In the genomic region with DNA sequence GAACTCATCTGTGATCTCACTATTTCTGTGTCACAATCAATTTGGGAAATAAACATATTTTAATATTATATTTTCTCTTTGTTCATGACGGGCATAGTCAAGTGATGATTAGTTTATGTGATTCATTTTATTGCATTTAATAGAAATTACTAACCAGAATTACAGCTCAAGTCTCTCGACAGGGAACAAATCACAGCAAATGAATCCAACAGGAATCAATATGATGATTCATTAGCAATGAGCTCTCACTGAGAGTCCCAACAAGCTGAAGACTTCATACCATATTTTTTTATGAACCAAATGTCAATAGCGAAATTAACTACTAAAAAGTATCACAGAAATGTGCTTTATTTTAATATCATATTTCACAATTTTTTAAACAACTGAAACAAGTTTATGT, we compare ENCODE assay signal across 36 cellular contexts.
"Had no signal": no experiment of that assay in that cellular context is flagged by ENCODE, and none has a peak within 500 bp of the region (broad histone marks: within the 10 kb centered on the region; RNA-seq: fewer than 3 reads in every experiment).

No MANE protein-coding gene starts in this region.

- H3K4me3 ChIP-seq: adrenal gland, body of pancreas, breast epithelium, cardiac muscle cell had no signal

- H3K9me3 ChIP-seq: body of pancreas, breast epithelium had no signal

- H3K27ac ChIP-seq: adrenal gland, body of pancreas, brain microvascular endothelial cell, breast epithelium, cardiac muscle cell, VCaP had no signal

- DNase-seq: activated B cell treated with CpG ODN at 0.5 μM for 24 hours; activated CD4-positive, alpha-beta memory T cell treated with anti-CD3 and anti-CD28 coated beads for 36 hours; activated CD4-positive, alpha-beta T cell treated with anti-CD3 and anti-CD28 coated beads for 4 hours; activated CD4-positive, alpha-beta T cell treated with anti-CD3 and anti-CD28 coated beads, Interleukin-2, amount 10 ng/mL, durations not matched to agents 24 days and 14 days; activated CD4-positive, alpha-beta T cell treated with anti-CD3 and anti-CD28 coated beads, Interleukin-2, amount 50 U/mL, for 1 hour; activated CD4-positive, alpha-beta T cell treated with anti-CD3 and anti-CD28 coated beads, Interleukin-2, amount 50 U/mL, for 4 hours; activated CD4-positive, CD25-positive, alpha-beta regulatory T cell treated with anti-CD3 and anti-CD28 coated beads, Interleukin-2, amount 50 U/mL, for 72 hours; activated CD8-positive, alpha-beta memory T cell treated with anti-CD3 and anti-CD28 coated beads, Interleukin-2, amount 50 U/mL, for 4 hours; activated CD8-positive, alpha-beta T cell treated with anti-CD3 and anti-CD28 coated beads for 36 hours; activated effector memory CD4-positive, alpha-beta T cell treated with anti-CD3 and anti-CD28 coated beads, Interleukin-2, amount 50 U/mL, for 16 hours; activated gamma-delta T cell treated with Interleukin-2 at 50 U/mL for 16 hours; activated naive CD4-positive, alpha-beta T cell; activated naive CD4-positive, alpha-beta T cell treated with anti-CD3 and anti-CD28 coated beads for 36 hours; activated naive CD4-positive, alpha-beta T cell treated with anti-CD3 and anti-CD28 coated beads, Interleukin-2, amount 50 U/mL, for 16 hours; activated naive CD8-positive, alpha-beta T cell treated with anti-CD3 and anti-CD28 coated beads for 36 hours; activated T-cell treated with anti-CD3 and anti-CD28 coated beads for 4 hours; activated T-cell treated with anti-CD3 and anti-CD28 coated beads, Interleukin-2, amount 50 U/mL, for 1 hour; activated T-cell treated with anti-CD3 and anti-CD28 coated beads, Interleukin-2, amount 50 U/mL, for 4 hours; activated T-cell treated with anti-CD3 and anti-CD28 coated beads, Interleukin-2, amount 50 U/mL, for 72 hours; adrenal gland; amniotic stem cell; aorta; body of pancreas; brain microvascular endothelial cell; caudate nucleus; cerebellar nuclear complex; T-helper 1 cell; T-helper 2 cell; T-helper 9 cell had no signal

- FAIRE-seq: astrocyte, TTC549 had no signal

- H3K4me1 ChIP-seq: adrenal gland, body of pancreas, breast epithelium had no signal

- ATAC-seq: activated CD8-positive, alpha-beta T cell treated with anti-CD3 and anti-CD28 coated beads for 36 hours; activated naive CD4-positive, alpha-beta T cell treated with anti-CD3 and anti-CD28 coated beads, Interleukin-2, amount 50 U/mL, for 72 hours; activated T-cell treated with anti-CD3 and anti-CD28 coated beads, Interleukin-2, amount 50 U/mL, for 4 hours; activated T-cell treated with anti-CD3 and anti-CD28 coated beads, Interleukin-2, amount 50 U/mL, for 72 hours; activated T-helper 17 cell treated with anti-CD3 and anti-CD28 coated beads, Interleukin-2, amount 50 U/mL, for 72 hours; body of pancreas had no signal

- H3K27me3 ChIP-seq: adrenal gland, body of pancreas, brain microvascular endothelial cell, breast epithelium, cardiac muscle cell had no signal

- H3K36me3 ChIP-seq: adrenal gland, brain microvascular endothelial cell, breast epithelium, cardiac muscle cell had no signal
